ENCODE assay signal across 9 cellular contexts in the genomic region with DNA sequence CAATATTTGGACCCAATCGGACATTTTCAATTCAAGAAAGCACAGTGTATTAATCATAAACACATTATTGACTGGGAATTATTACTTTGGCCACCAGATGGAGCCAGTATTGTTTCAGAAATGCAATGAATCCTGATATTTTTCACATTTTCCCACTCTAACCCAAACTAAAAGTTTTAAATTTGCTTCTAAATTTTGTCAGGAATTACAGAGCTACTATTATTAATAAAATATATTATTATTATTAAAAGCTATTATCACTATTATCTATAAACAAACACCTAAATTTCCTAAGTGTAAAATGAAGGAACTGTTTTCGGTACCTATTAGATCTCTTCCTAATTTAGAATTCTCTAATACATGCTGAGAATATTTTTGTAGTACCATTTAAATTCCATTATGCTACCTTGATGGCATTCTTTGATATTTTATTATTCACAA.
DNase-seq lines count a peak whose midpoint lies in the region; ATAC-seq, FAIRE-seq and TF ChIP-seq lines count a peak whose summit lies in the region.
"Had no signal": no experiment of that assay in that cellular context is flagged by ENCODE, and none has a peak within 500 bp of the region (broad histone marks: within the 10 kb centered on the region; RNA-seq: fewer than 3 reads in every experiment).

No MANE protein-coding gene starts in this region.

- ATAC-seq in HG03439 (IDR thresholded peaks at IDR 0.05; ENCODE audit: unreplicated experiment) (no peak), GM18517 (IDR thresholded peaks at IDR 0.05; ENCODE audit: unreplicated experiment) (no peak), GM21447 (IDR thresholded peaks at IDR 0.05; ENCODE audit: unreplicated experiment) (no peak)

- no peak overlapping the region for H3K4me3 Mint-ChIP-seq in osteocyte (ENCODE audit: unreplicated experiment)

- no peak overlapping the region for H3K4me3 ChIP-seq in choroid plexus epithelial cell (ENCODE audit: low read depth, low read length)

- DNase-seq in NAMALWA (ENCODE audit: low spot score) (peak; percentile 40), choroid plexus epithelial cell (ENCODE audit: low read depth) (peak; percentile 65), osteocyte (ENCODE audit: extremely low spot score, unreplicated experiment) (no peak), COR-L47 (lab: John Stamatoyannopoulos, UW) (no peak)
- DNase-seq: stimulated activated naive CD4-positive, alpha-beta T cell treated with Interleukin-2 at 50 U/mL for 16 hours had no signal

- peak; percentile 94 for FAIRE-seq in G401.6 (lab: Jason Lieb, UNC)

- H3K4me1 Mint-ChIP-seq in osteocyte (ENCODE audit: unreplicated experiment), result peaks cover 6% of the 10 kb centered on the region

- no peak overlapping the region for H3K27ac Mint-ChIP-seq in osteocyte (ENCODE audit: unreplicated experiment)

- no peaks in the 10 kb centered on the region for H3K27me3 Mint-ChIP-seq in osteocyte (ENCODE audit: unreplicated experiment)

- peak; percentile 57 for TF ChIP-seq CTCF in choroid plexus epithelial cell (conservative IDR thresholded peaks at IDR 0.05; ENCODE audit: low read depth, low read length)
- TF ChIP-seq CTCF in osteocyte (IDR thresholded peaks at IDR 0.05), result peak; percentile 74

- H3K9me3 Mint-ChIP-seq in osteocyte (ENCODE audit: unreplicated experiment), result no peaks in the 10 kb centered on the region

- no peaks in the 10 kb centered on the region for H3K36me3 Mint-ChIP-seq in osteocyte (ENCODE audit: unreplicated experiment)

Comparison
In these comparisons a context has a peak if more than half of its experiments do, and no peak if none do; other contexts are left out.
1. DNase-seq: peak in NAMALWA (single experiment) and choroid plexus epithelial cell (single experiment); none in osteocyte (single experiment) and COR-L47 (single experiment).